9 cellular contexts compared by ENCODE assay signal in genomic region chr17:68580236-68580903, GRCh38. TPM values are rescaled to one million over a fixed set of nuclear protein-coding genes. Genes with fewer than 3 reads are reported as not detected.
DNase-seq lines count a peak whose midpoint lies in the region; ATAC-seq and TF ChIP-seq lines count a peak whose summit lies in the region.
"Had no signal": no experiment of that assay in that cellular context is flagged by ENCODE, and none has a peak within 500 bp of the region (broad histone marks: within the 10 kb centered on the region; RNA-seq: fewer than 3 reads in every experiment).

No MANE protein-coding gene starts in this region.

- TF ChIP-seq CTCF in body of pancreas (IDR thresholded peaks at IDR 0.05) (no peak), liver (IDR thresholded peaks at IDR 0.05; ENCODE audit: low read depth, low read length, missing input control) (no peak), transverse colon (IDR thresholded peaks at IDR 0.05) (no peak)

- H3K4me3 ChIP-seq in body of pancreas: no peak overlapping the region
- peak overlapping the region in 1 of 3 donors; percentile 38 for H3K4me3 ChIP-seq in liver (ENCODE audit: low read depth in 1 of 3, low read length in 3 of 3)
- H3K4me3 ChIP-seq in transverse colon: no peak overlapping the region

- peak; percentile 48 to 53 for DNase-seq in Kasumi-1 (lab: John Stamatoyannopoulos, UW)
- DNase-seq in body of pancreas: peak in 1 of 4 donors; percentile 65
- no peak for DNase-seq in transverse colon
- no peak for DNase-seq in globus pallidus (ENCODE audit: low spot score)
- DNase-seq in COLO668 (lab: John Stamatoyannopoulos, UW; ENCODE audit: unreplicated experiment): no peak
- DNase-seq in medulla oblongata (ENCODE audit: extremely low spot score): no peak
- DNase-seq: retina had no signal

- TF ChIP-seq POLR2A in body of pancreas (IDR thresholded peaks at IDR 0.05) (no peak), transverse colon (IDR thresholded peaks at IDR 0.05) (no peak)

- H3K27me3 ChIP-seq in body of pancreas: no peaks in the 10 kb centered on the region
- H3K27me3 ChIP-seq in liver (ENCODE audit: control insufficient read depth in 4 of 4, insufficient read depth in 4 of 4, low read length in 3 of 4): no peaks in the 10 kb centered on the region
- no peaks in the 10 kb centered on the region for H3K27me3 ChIP-seq in transverse colon

- no peaks in the 10 kb centered on the region for H3K4me1 ChIP-seq in body of pancreas
- H3K4me1 ChIP-seq in liver (ENCODE audit: control insufficient read depth in 4 of 4, insufficient read depth in 4 of 4, low read length in 3 of 4): peaks cover 12 to 83% (median 63%) of the 10 kb centered on the region in 4 donors
- H3K4me1 ChIP-seq in transverse colon: peaks cover 0 to 6% (median 0%) of the 10 kb centered on the region in 4 donors

- TF ChIP-seq EP300 in transverse colon (IDR thresholded peaks at IDR 0.05; ENCODE audit: low read depth): no peak

- H3K27ac ChIP-seq in body of pancreas (peak overlapping the region in 1 of 4 donors; percentile 49), liver (ENCODE audit: low read depth in 1 of 2, low read length in 2 of 2) (peak overlapping the region; percentile 81 to 87), transverse colon (peak overlapping the region in 3 of 4 donors; percentile 13 to 22 (median 20))

- intact Hi-C loops in body of pancreas (cut with DNase I) (no loop called here), transverse colon (cut with DNase I; ENCODE audit: low total_unique reads) (loop anchor here (2.0 kb wide), 1 partner anchor 30 kb away; no protein-coding TSS in a partner anchor)

- H3K36me3 ChIP-seq in body of pancreas (replicated peaks in 1 of 2; ENCODE audit: insufficient read depth in 1 of 2, low read depth in 2 of 2) (no peaks in the 10 kb centered on the region), liver (ENCODE audit: control insufficient read depth in 4 of 4, insufficient read depth in 3 of 4, low read depth in 1 of 4, low read length in 3 of 4) (no peaks in the 10 kb centered on the region), transverse colon (no peaks in the 10 kb centered on the region)

- in situ Hi-C loops in transverse colon (cut with MboI; ENCODE audit: low pct_ligation_motif_present in 1 of 4, low pct_unique_long_range_greater_than_20kb in 1 of 4, low sequenced_read_pairs in 3 of 4): no loop called here

- peak; percentile 10 to 59 for TF ChIP-seq RAD21 in liver (IDR thresholded peaks at IDR 0.05)

- WGBS in body of pancreas, 2 donors: 38 to 60% methylated on average over 6 of the region's 6 CpGs
- 20% methylated on average over 6 of the region's 6 CpGs for WGBS in liver
- 70 to 78% methylated on average over 5 to 6 of the region's 6 CpGs for WGBS in transverse colon (ENCODE audit: low coverage in 1 of 2), 2 donors

- peak; percentile 64 for ATAC-seq in body of pancreas

- H3K9ac ChIP-seq in liver (ENCODE audit: low read depth in 1 of 2, low read length in 2 of 2): peak overlapping the region in 1 of 2 donors; percentile 48

- H3K9me3 ChIP-seq in body of pancreas (no peaks in the 10 kb centered on the region), liver (ENCODE audit: control insufficient read depth in 4 of 4, low read length in 3 of 4) (no peaks in the 10 kb centered on the region), transverse colon (no peaks in the 10 kb centered on the region)

TF ChIP-seq in liver, 16 proteins besides CTCF, POLR2A, EP300 and RAD21:
- peak in 1 of 2 donors; percentile 16 for TF ChIP-seq GABPA (IDR thresholded peaks at IDR 0.05 in 1 of 2, conservative IDR thresholded peaks at IDR 0.05 in 1 of 2)
- peak in 1 of 2 donors; percentile 47 for TF ChIP-seq EGR1 (IDR thresholded peaks at IDR 0.05; ENCODE audit: low read depth in 2 of 2)
- TF ChIP-seq ATF3 (IDR thresholded peaks at IDR 0.05): peak; percentile 34
- TF ChIP-seq MAX (IDR thresholded peaks at IDR 0.05): peak; percentile 73
- peak; percentile 12 for TF ChIP-seq HNF4G (IDR thresholded peaks at IDR 0.05)
- peak; percentile 72 for TF ChIP-seq SP1 (IDR thresholded peaks at IDR 0.05)
- TF ChIP-seq TAF1 (conservative IDR thresholded peaks at IDR 0.05): no peak
- TF ChIP-seq HNF4A (conservative IDR thresholded peaks at IDR 0.05): peak; percentile 66 to 77
- TF ChIP-seq NR2F2 (IDR thresholded peaks at IDR 0.05): peak; percentile 76
- TF ChIP-seq FOXA1 (IDR thresholded peaks at IDR 0.05): no peak
- no peak for TF ChIP-seq ZBTB33 (IDR thresholded peaks at IDR 0.05)
- TF ChIP-seq YY1 (IDR thresholded peaks at IDR 0.05): peak; percentile 62
- peak; percentile 24 to 74 for TF ChIP-seq JUND (IDR thresholded peaks at IDR 0.05)
- peak; percentile 88 to 96 for TF ChIP-seq RXRA (IDR thresholded peaks at IDR 0.05)
- peak; percentile 6 for TF ChIP-seq FOXA2 (IDR thresholded peaks at IDR 0.05)
- TF ChIP-seq REST (IDR thresholded peaks at IDR 0.05): no peak

RNA-seq across cellular contexts. Expression of gene FAM20A, which starts 20.8 kb away (rescaled TPM):
- total RNA-seq in body of pancreas (1 to 10 TPM in 1 of 2 donors, under 1 TPM in 1; under 0.01 to 1.3 TPM), liver (10 to 100 TPM; 14.9 to 72.0 TPM), transverse colon (1 to 10 TPM; 1.5 to 4.1 (median 3.5) TPM)
- 10 to 100 TPM; 54.4 to 62.8 TPM for polyA plus RNA-seq in liver
- polyA plus RNA-seq: IgD-negative memory B cell had no signal

Comparison
In these comparisons a context has a peak if more than half of its experiments do, and no peak if none do; other contexts are left out.
1. DNase-seq: peak in Kasumi-1 (2 of 2); none in transverse colon (single experiment), globus pallidus (single experiment), COLO668 (single experiment) and medulla oblongata (single experiment).